In genomic region chr11:16946477-16947282, GRCh38 we compare ENCODE assay signal across 9 cellular contexts.
DNase-seq lines count a peak whose midpoint lies in the region; ATAC-seq and TF ChIP-seq lines count a peak whose summit lies in the region.
"Had no signal": no experiment of that assay in that cellular context is flagged by ENCODE, and none has a peak within 500 bp of the region (broad histone marks: within the 10 kb centered on the region; RNA-seq: fewer than 3 reads in every experiment).

No MANE protein-coding gene starts in this region.

- H3K4me1 ChIP-seq in mesendoderm (ENCODE audit: control insufficient read depth, low read depth, low read length) (no peaks in the 10 kb centered on the region), endodermal cell (ENCODE audit: control insufficient read depth, insufficient read depth, low read length) (peaks cover 7% of the 10 kb centered on the region), gastrocnemius medialis (no peaks in the 10 kb centered on the region)

- H3K36me3 ChIP-seq in mesendoderm (ENCODE audit: control insufficient read depth, insufficient read depth, low read length) (no peaks in the 10 kb centered on the region), endodermal cell (ENCODE audit: control insufficient read depth, insufficient read depth, low read length) (no peaks in the 10 kb centered on the region), gastrocnemius medialis (no peaks in the 10 kb centered on the region)

- no peak overlapping the region for H3K23ac ChIP-seq in mesendoderm (ENCODE audit: low read length)

- no peak overlapping the region for H3K27ac ChIP-seq in mesendoderm (ENCODE audit: low read depth, low read length)
- no peak overlapping the region for H3K27ac ChIP-seq in endodermal cell (ENCODE audit: low read depth, low read length)
- no peak overlapping the region for H3K27ac ChIP-seq in gastrocnemius medialis
- H3K27ac ChIP-seq in dorsolateral prefrontal cortex, result peak overlapping the region in 4 of 59 donors; percentile 12 to 61 (median 56)

- no peak overlapping the region for H2BK5ac ChIP-seq in mesendoderm (ENCODE audit: low read length)

- no peak overlapping the region for H4K8ac ChIP-seq in mesendoderm (ENCODE audit: low read depth, low read length)

- H2AK5ac ChIP-seq in mesendoderm (ENCODE audit: low read length), result no peak overlapping the region

- H3K4me3 Mint-ChIP-seq in endodermal cell, result no peak overlapping the region
- H3K4me3 Mint-ChIP-seq: activated T-cell treated with anti-CD3 and anti-CD28 coated beads, Interleukin-2, amount 50 U/mL, for 72 hours had no signal

- no peak overlapping the region for H4K5ac ChIP-seq in mesendoderm (ENCODE audit: low read length)

- no peak overlapping the region for H2BK120ac ChIP-seq in mesendoderm (ENCODE audit: low read depth, low read length)

- H3K9ac ChIP-seq in mesendoderm (ENCODE audit: low read length) (no peak overlapping the region), endodermal cell (ENCODE audit: extremely low read depth, low read length, poor library complexity, severe bottlenecking) (no peak overlapping the region)

- H3K9me3 Mint-ChIP-seq in endodermal cell, result no peaks in the 10 kb centered on the region
- H3K9me3 Mint-ChIP-seq: activated T-cell treated with anti-CD3 and anti-CD28 coated beads, Interleukin-2, amount 50 U/mL, for 72 hours had no signal

- H3K18ac ChIP-seq in mesendoderm (ENCODE audit: low read length), result no peak overlapping the region

- in situ Hi-C loops in gastrocnemius medialis (cut with MboI; ENCODE audit: low sequenced_read_pairs in 4 of 4), result loop anchor here in 3 of 4 donors (5.0 to 10.0 kb wide), 2 partner anchors 116 to 118 kb away; no protein-coding TSS in a partner anchor

- H3K4ac ChIP-seq in mesendoderm (ENCODE audit: low read depth, low read length), result no peak overlapping the region

- H3K4me1 Mint-ChIP-seq in endodermal cell, result peaks cover 19% of the 10 kb centered on the region

- TF ChIP-seq CTCF in endodermal cell (conservative IDR thresholded peaks at IDR 0.05) (no peak), gastrocnemius medialis (IDR thresholded peaks at IDR 0.05 in 4 of 5, conservative IDR thresholded peaks at IDR 0.05 in 1 of 5) (no peak), dorsolateral prefrontal cortex (IDR thresholded peaks at IDR 0.05 in 54 of 56, conservative IDR thresholded peaks at IDR 0.05 in 2 of 56; ENCODE audit: low read depth in 1 of 56, partially characterized antibody in 56 of 56) (no peak)

- no peak overlapping the region for H3K4me2 ChIP-seq in mesendoderm (ENCODE audit: low read length)

- no peaks in the 10 kb centered on the region for H3K36me3 Mint-ChIP-seq in endodermal cell (ENCODE audit: low read depth)

- H3K4me3 ChIP-seq in mesendoderm (ENCODE audit: low read length) (no peak overlapping the region), endodermal cell (ENCODE audit: low read length) (no peak overlapping the region), gastrocnemius medialis (no peak overlapping the region), dorsolateral prefrontal cortex (no peak overlapping the region)

- ATAC-seq in GM18870 (IDR thresholded peaks at IDR 0.05; ENCODE audit: unreplicated experiment) (peak; percentile 72), GM21786 (IDR thresholded peaks at IDR 0.05; ENCODE audit: unreplicated experiment) (peak; percentile 75), HG03558 (IDR thresholded peaks at IDR 0.05; ENCODE audit: extremely low read depth, unreplicated experiment) (peak; percentile 50), gastrocnemius medialis (no peak)

- no peaks in the 10 kb centered on the region for H3K79me2 ChIP-seq in mesendoderm (ENCODE audit: control insufficient read depth, insufficient read depth, low read length)

- no peak for TF ChIP-seq POLR2A in gastrocnemius medialis (IDR thresholded peaks at IDR 0.05)

- H3K27ac Mint-ChIP-seq in endodermal cell, result no peak overlapping the region
- H3K27ac Mint-ChIP-seq: activated T-cell treated with anti-CD3 and anti-CD28 coated beads, Interleukin-2, amount 50 U/mL, for 72 hours had no signal

- no peak overlapping the region for H2BK15ac ChIP-seq in mesendoderm (replicated peaks; ENCODE audit: low read depth)

- H3K27me3 ChIP-seq in mesendoderm (ENCODE audit: insufficient read depth, low read length, poor library complexity) (no peaks in the 10 kb centered on the region), endodermal cell (ENCODE audit: control insufficient read depth, insufficient read depth, low read length, poor library complexity, severe bottlenecking) (peaks cover 8% of the 10 kb centered on the region), gastrocnemius medialis (no peaks in the 10 kb centered on the region), dorsolateral prefrontal cortex (no peaks in the 10 kb centered on the region)

- peaks cover 20% of the 10 kb centered on the region for H3K27me3 Mint-ChIP-seq in endodermal cell (ENCODE audit: insufficient read depth)

- no peaks in the 10 kb centered on the region for H3K79me1 ChIP-seq in mesendoderm (ENCODE audit: low read length)

- intact Hi-C loops in gastrocnemius medialis (cut with DNase I; ENCODE audit: low total_unique reads), result loop anchor here (1.0 kb wide), 1 partner anchor 117 kb away; no protein-coding TSS in a partner anchor
- intact Hi-C loops in dorsolateral prefrontal cortex (cut with DNase I), result loop anchor here (1.0 to 5.0 kb wide), 3 partner anchors 117 to 159 kb away; no protein-coding TSS in a partner anchor

- no peaks in the 10 kb centered on the region for H3K9me3 ChIP-seq in endodermal cell (ENCODE audit: control insufficient read depth, low read length)
- no peaks in the 10 kb centered on the region for H3K9me3 ChIP-seq in gastrocnemius medialis

- DNase-seq in mesendoderm (peak; percentile 29), endodermal cell (no peak), NCI-H2107 (lab: John Stamatoyannopoulos, UW) (no peak), gastrocnemius medialis (no peak), dorsolateral prefrontal cortex (no peak)

- no CpG with 5 or more reads among the region's 6 CpGs for WGBS in mesendoderm (ENCODE audit: extremely low coverage, insufficient coverage, low lambda C conversion rate)
- WGBS in endodermal cell (ENCODE audit: insufficient coverage in 1 of 2, insufficient read length in 1 of 2), 2 experiments, result 77 to 80% methylated on average over 1 to 5 of the region's 6 CpGs

- no peak overlapping the region for H3K56ac ChIP-seq in mesendoderm (ENCODE audit: low read length)

Comparison
In these comparisons a context has a peak if more than half of its experiments do, and no peak if none do; other contexts are left out.
1. ATAC-seq: peak in GM18870 (single experiment), GM21786 (single experiment) and HG03558 (single experiment); none in gastrocnemius medialis (0 of 2).